8 cellular contexts compared by ENCODE assay signal in genomic region chr21:33380483-33380998, GRCh38. TPM values are rescaled to one million over a fixed set of nuclear protein-coding genes. Genes with fewer than 3 reads are reported as not detected.
DNase-seq lines count a peak whose midpoint lies in the region; ATAC-seq, FAIRE-seq and TF ChIP-seq lines count a peak whose summit lies in the region.

No MANE protein-coding gene starts in this region.

- H3K4me3 ChIP-seq in astrocyte (ENCODE audit: insufficient read depth, low read depth, low read length) = no peak overlapping the region

- H3K36me3 Mint-ChIP-seq in astrocyte (ENCODE audit: low read depth, unreplicated experiment) = peaks cover under 1% of the 10 kb centered on the region

- peak overlapping the region; percentile 92 for H3K27ac Mint-ChIP-seq in astrocyte (ENCODE audit: unreplicated experiment)

- H3K79me2 ChIP-seq in astrocyte (ENCODE audit: insufficient read depth, low read length) = no peaks in the 10 kb centered on the region

- DNase-seq in CD1c-positive myeloid dendritic cell (ENCODE audit: extremely low spot score) (peak; percentile 98), HS-5 (ENCODE audit: low read depth) (peak; percentile 89), T-helper 9 cell (peak; percentile 66), astrocyte (ENCODE audit: low read depth) (peak; percentile 93), inferior parietal cortex (ENCODE audit: extremely low spot score) (peak; percentile 64), DMS114 treated with DMSO at 0.1 percent for 48 hours (lab: John Stamatoyannopoulos, UW; ENCODE audit: unreplicated experiment) (no peak)
- peak; percentile 79 to 82 for DNase-seq in stimulated activated CD4-positive, alpha-beta T cell treated with anti-CD3 and anti-CD28 coated beads, Interleukin-1b, Interleukin-23, amount 100 ng/mL, for 4 hours (ENCODE audit: low read depth in 2 of 2)

- no peaks in the 10 kb centered on the region for H3K27me3 ChIP-seq in astrocyte (ENCODE audit: insufficient read depth, low read length)

- peak overlapping the region; percentile 92 for H3K27ac ChIP-seq in astrocyte (ENCODE audit: low read depth, low read length)

- peak overlapping the region; percentile 80 for H3K4me2 ChIP-seq in astrocyte (ENCODE audit: low read length)

- peak overlapping the region; percentile 76 for H3K9ac ChIP-seq in astrocyte (ENCODE audit: low read length)

- no peaks in the 10 kb centered on the region for H3K9me3 Mint-ChIP-seq in astrocyte (ENCODE audit: unreplicated experiment)

- TF ChIP-seq CTCF in astrocyte (IDR thresholded peaks at IDR 0.05; ENCODE audit: insufficient read depth, low read depth, low read length) = no peak

- peaks cover 2% of the 10 kb centered on the region for H3K27me3 Mint-ChIP-seq in astrocyte (ENCODE audit: low read depth, unreplicated experiment)

- no peaks in the 10 kb centered on the region for H4K20me1 ChIP-seq in astrocyte (ENCODE audit: insufficient read depth, low read length)

- no peaks in the 10 kb centered on the region for H3K9me3 ChIP-seq in astrocyte (ENCODE audit: insufficient read depth, low read depth, low read length)

- H3K36me3 ChIP-seq in astrocyte (ENCODE audit: insufficient read depth, low read length) = no peaks in the 10 kb centered on the region

- H2AFZ ChIP-seq in astrocyte (ENCODE audit: low read depth, low read length) = peak overlapping the region; percentile 27

- peaks cover 35% of the 10 kb centered on the region for H3K4me1 ChIP-seq in astrocyte (ENCODE audit: insufficient read depth, low read length)

- peak; percentile 55 for ATAC-seq in GM19467 (IDR thresholded peaks at IDR 0.05; ENCODE audit: unreplicated experiment)

- H3K4me1 Mint-ChIP-seq in astrocyte (ENCODE audit: low read depth, unreplicated experiment) = peaks cover 38% of the 10 kb centered on the region

- FAIRE-seq in astrocyte (lab: Jason Lieb, UNC) = no peak

- H3K4me3 Mint-ChIP-seq in astrocyte (ENCODE audit: unreplicated experiment) = no peak overlapping the region

RNA-seq across cellular contexts. Expression of gene IFNGR2, which starts 22.7 kb away (rescaled TPM):
- total RNA-seq in astrocyte = 58.9 and 69.9 TPM in 2 replicates

RNA-seq across cellular contexts. Expression of gene IFNAR1, which starts 55.8 kb away (rescaled TPM):
- 42.9 and 44.0 TPM in 2 replicates for total RNA-seq in astrocyte
